In the genomic region with DNA sequence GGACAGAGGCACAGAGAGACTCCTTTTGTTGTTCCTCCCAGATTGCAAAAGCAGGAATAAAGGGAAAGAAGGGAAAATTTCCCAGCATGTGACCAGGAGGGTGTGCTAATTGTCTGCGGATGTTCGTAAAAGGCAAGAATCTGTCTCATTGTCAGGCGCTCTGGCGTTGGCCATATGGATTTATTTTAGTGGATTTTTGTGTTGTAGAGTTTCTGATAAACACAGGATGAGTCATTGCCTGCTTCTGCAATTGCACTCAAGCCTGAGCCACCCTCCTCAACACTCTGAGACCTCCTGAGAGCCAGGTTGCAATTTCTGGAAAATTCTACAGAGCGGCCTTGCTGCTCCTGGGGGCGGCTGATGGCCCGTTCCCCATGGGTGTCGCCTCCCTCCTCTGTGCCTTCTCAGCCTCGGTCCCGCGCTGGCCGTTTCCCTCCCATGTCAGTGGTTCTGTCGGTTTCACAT, we compare ENCODE assay signal across 15 cellular contexts.
DNase-seq lines count a peak whose midpoint lies in the region; ATAC-seq, FAIRE-seq and TF ChIP-seq lines count a peak whose summit lies in the region.
"Had no signal": no experiment of that assay in that cellular context is flagged by ENCODE, and none has a peak within 500 bp of the region (broad histone marks: within the 10 kb centered on the region; RNA-seq: fewer than 3 reads in every experiment).

No MANE protein-coding gene starts in this region.

- H3K4me2 ChIP-seq in K562 (ENCODE audit: insufficient read depth, low read length) = 0 out of 2 replicates have a peak overlapping the region, but pooled peaks have one; percentile 40

- no peaks in the 10 kb centered on the region for H4K20me1 ChIP-seq in K562 (replicated peaks; ENCODE audit: control insufficient read depth, insufficient read depth, low read length)

- DNase-seq in right atrium auricular region (ENCODE audit: low spot score) (peak; percentile 60), cardiac septum (ENCODE audit: low spot score) (no peak), K562 (ENCODE audit: extremely low read depth in 1 of 4, low spot score in 3 of 4) (peak in 1 of 4 experiments; percentile 40), left lung (peak in 1 of 2 donors; percentile 41), NCI-H510A treated with DMSO at 0.1 percent for 48 hours (lab: John Stamatoyannopoulos, UW) (no peak), NCI-H82 (lab: John Stamatoyannopoulos, UW) (no peak)
- DNase-seq: activated CD4-positive, alpha-beta T cell treated with anti-CD3 and anti-CD28 coated beads for 36 hours; activated naive CD4-positive, alpha-beta T cell treated with anti-CD3 and anti-CD28 coated beads for 36 hours; BE2C; immature natural killer cell; nucleus accumbens; stimulated activated CD4-positive, alpha-beta T cell treated with anti-CD3 and anti-CD28 coated beads, Interleukin-2, amount 100 ng/mL, for 48 hours; testis had no signal

- H3K9me3 ChIP-seq in right atrium auricular region (no peaks in the 10 kb centered on the region), K562 (replicated peaks; ENCODE audit: control insufficient read depth, insufficient read depth, low read depth, low read length) (no peaks in the 10 kb centered on the region; the same call in 1 of the 2 replicates), left lung (no peaks in the 10 kb centered on the region)
- H3K9me3 ChIP-seq: BE2C, testis had no signal

- TF ChIP-seq POLR2A in K562 (conservative IDR thresholded peaks at IDR 0.05) = no peak

- intact Hi-C loops in cardiac septum (cut with DNase I) (no loop called here), K562 (cut with micrococcal nuclease) (no loop called here), left lung (cut with DNase I) (no loop called here)

- FAIRE-seq in K562 (lab: Jason Lieb, UNC) = peak; percentile 74

- CTCF ChIA-PET in K562 (lab: Yijun Ruan, JAX; ENCODE audit: low intra/inter-chr PET ratio) = interaction anchor here (1.3 kb wide), 1 partner anchor 201 kb away, joined by 3 read pairs; no protein-coding TSS in a partner anchor

- H3K79me2 ChIP-seq in K562 (ENCODE audit: control insufficient read depth, insufficient read depth, low read length) = no peaks in the 10 kb centered on the region

- no peaks in the 10 kb centered on the region for H3K9me1 ChIP-seq in K562 (ENCODE audit: control insufficient read depth, insufficient read depth, low read length)

- H3K27ac ChIP-seq in right atrium auricular region (no peak overlapping the region), K562 (ENCODE audit: extremely low read depth, low read depth, low read length) (no peak overlapping the region), left lung (no peak overlapping the region)
- H3K27ac ChIP-seq: testis had no signal

- TF ChIP-seq EP300 in K562 (IDR thresholded peaks at IDR 0.05; ENCODE audit: low read length) = no peak

- H3K27me3 ChIP-seq in right atrium auricular region (no peaks in the 10 kb centered on the region), K562 (ENCODE audit: control insufficient read depth in 2 of 2, insufficient read depth in 2 of 2, low read length in 2 of 2) (no peaks in the 10 kb centered on the region), left lung (no peaks in the 10 kb centered on the region)
- H3K27me3 ChIP-seq: BE2C, testis had no signal

- peak; percentile 71 for ATAC-seq in K562
- ATAC-seq in left lung = peak; percentile 68
- ATAC-seq in HG02642 (IDR thresholded peaks at IDR 0.05; ENCODE audit: poor library complexity, unreplicated experiment) = no peak
- no peak for ATAC-seq in HG03378 (IDR thresholded peaks at IDR 0.05; ENCODE audit: unreplicated experiment)
- ATAC-seq: activated CD4-positive, alpha-beta T cell treated with anti-CD3 and anti-CD28 coated beads for 36 hours had no signal

- H3K9ac ChIP-seq in K562 (ENCODE audit: insufficient read depth in 1 of 2, low read depth in 2 of 2, low read length in 2 of 2) = no peak overlapping the region; a peak in 1 of 4 replicates

- peak overlapping the region; percentile 53 for H2AFZ ChIP-seq in K562 (ENCODE audit: low read depth, low read length)

- H3K36me3 ChIP-seq in right atrium auricular region (no peaks in the 10 kb centered on the region), K562 (ENCODE audit: control insufficient read depth, insufficient read depth, low read length) (no peaks in the 10 kb centered on the region), left lung (no peaks in the 10 kb centered on the region)
- H3K36me3 ChIP-seq: BE2C had no signal

- in situ Hi-C loops in K562 (cut with MboI) = no loop called here

- peak; percentile 45 to 65; a peak in 3 of 4 replicates for TF ChIP-seq RAD21 in K562 (CRISPR knock-in tag; conservative IDR thresholded peaks at IDR 0.05 in 1 of 2, IDR thresholded peaks at IDR 0.05 in 1 of 2)

- BruUV-seq in K562 (replicated peaks; lab: Mats Ljungman, UMichigan) = no TSS peak

- H3K4me1 ChIP-seq in right atrium auricular region = no peaks in the 10 kb centered on the region
- H3K4me1 ChIP-seq in K562 (replicated peaks in 1 of 2; ENCODE audit: control insufficient read depth in 2 of 2, insufficient read depth in 2 of 2, low read length in 2 of 2) = peaks cover 4 to 9% of the 10 kb centered on the region in 2 experiments; a peak in 4 of 5 replicates
- no peaks in the 10 kb centered on the region for H3K4me1 ChIP-seq in left lung
- H3K4me1 ChIP-seq: BE2C, testis had no signal

- TF ChIP-seq CTCF in right atrium auricular region (IDR thresholded peaks at IDR 0.05) = no peak
- TF ChIP-seq CTCF in K562 (IDR thresholded peaks at IDR 0.05 in 2 of 3, conservative IDR thresholded peaks at IDR 0.05 in 1 of 3; ENCODE audit: insufficient read depth in 2 of 3, low read depth in 1 of 3, low read length in 3 of 3) = peak in 1 of 3 experiments; percentile 48; a peak in 2 of 6 replicates
- no peak for TF ChIP-seq CTCF in left lung (IDR thresholded peaks at IDR 0.05)

- POLR2A ChIA-PET in K562 (lab: Yijun Ruan, JAX) = no interaction called here

- H3K4me3 ChIP-seq in right atrium auricular region (no peak overlapping the region), K562 (no peak overlapping the region), left lung (no peak overlapping the region)
- H3K4me3 ChIP-seq: testis had no signal

- 15% methylated on average over 13 of the region's 13 CpGs for WGBS in K562 (ENCODE audit: insufficient coverage, low coverage, missing lambda C conversion rate)

TF ChIP-seq in K562, 482 proteins besides CTCF, POLR2A, EP300 and RAD21 (continues in another document):
- TF ChIP-seq JUN (IDR thresholded peaks at IDR 0.05; ENCODE audit: borderline replicate concordance, low read depth, low read length) = peak; percentile 89
- TF ChIP-seq JUN (CRISPR knock-in tag; IDR thresholded peaks at IDR 0.05; ENCODE audit: borderline replicate concordance) = no peak
- no peak for TF ChIP-seq KAT7 (CRISPR knock-in tag; IDR thresholded peaks at IDR 0.05; ENCODE audit: borderline replicate concordance)
- TF ChIP-seq BHLHE40 (IDR thresholded peaks at IDR 0.05; ENCODE audit: low read length) = peak; percentile 19; the same call in 1 of the 2 replicates
- no peak for TF ChIP-seq STAT5B (CRISPR knock-in tag; IDR thresholded peaks at IDR 0.05)
- TF ChIP-seq JUNB (CRISPR knock-in tag; conservative IDR thresholded peaks at IDR 0.05) = peak; percentile 18; the same call in 1 of the 2 replicates
- no peak for TF ChIP-seq KDM5B (IDR thresholded peaks at IDR 0.05; ENCODE audit: insufficient replicate concordance, low read depth, low read length)
- TF ChIP-seq, protein P1, sequence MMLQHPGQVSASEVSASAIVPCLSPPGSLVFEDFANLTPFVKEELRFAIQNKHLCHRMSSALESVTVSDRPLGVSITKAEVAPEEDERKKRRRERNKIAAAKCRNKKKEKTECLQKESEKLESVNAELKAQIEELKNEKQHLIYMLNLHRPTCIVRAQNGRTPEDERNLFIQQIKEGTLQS (IDR thresholded peaks at IDR 0.05) = peak; percentile 94
- TF ChIP-seq, protein P1 (CRISPR knock-in tag; conservative IDR thresholded peaks at IDR 0.05) = peak; percentile 66; the same call in 1 of the 2 replicates
- peak; percentile 35; the same call in 1 of the 2 replicates for TF ChIP-seq DPF2 (IDR thresholded peaks at IDR 0.05)
- TF ChIP-seq, protein P2, sequence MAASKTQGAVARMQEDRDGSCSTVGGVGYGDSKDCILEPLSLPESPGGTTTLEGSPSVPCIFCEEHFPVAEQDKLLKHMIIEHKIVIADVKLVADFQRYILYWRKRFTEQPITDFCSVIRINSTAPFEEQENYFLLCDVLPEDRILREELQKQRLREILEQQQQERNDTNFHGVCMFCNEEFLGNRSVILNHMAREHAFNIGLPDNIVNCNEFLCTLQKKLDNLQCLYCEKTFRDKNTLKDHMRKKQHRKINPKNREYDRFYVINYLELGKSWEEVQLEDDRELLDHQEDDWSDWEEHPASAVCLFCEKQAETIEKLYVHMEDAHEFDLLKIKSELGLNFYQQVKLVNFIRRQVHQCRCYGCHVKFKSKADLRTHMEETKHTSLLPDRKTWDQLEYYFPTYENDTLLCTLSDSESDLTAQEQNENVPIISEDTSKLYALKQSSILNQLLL (CRISPR knock-in tag; IDR thresholded peaks at IDR 0.05; ENCODE audit: borderline replicate concordance) = no peak
- peak; percentile 56 for TF ChIP-seq FOS (IDR thresholded peaks at IDR 0.05; ENCODE audit: extremely low read depth, insufficient read length)
- TF ChIP-seq, protein P3, sequence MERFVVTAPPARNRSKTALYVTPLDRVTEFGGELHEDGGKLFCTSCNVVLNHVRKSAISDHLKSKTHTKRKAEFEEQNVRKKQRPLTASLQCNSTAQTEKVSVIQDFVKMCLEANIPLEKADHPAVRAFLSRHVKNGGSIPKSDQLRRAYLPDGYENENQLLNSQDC (CRISPR knock-in tag; IDR thresholded peaks at IDR 0.05) = no peak
- no peak for TF ChIP-seq ARID2 (IDR thresholded peaks at IDR 0.05)
- TF ChIP-seq TCFL5 (CRISPR knock-in tag; conservative IDR thresholded peaks at IDR 0.05) = no peak
- TF ChIP-seq, protein P4, sequence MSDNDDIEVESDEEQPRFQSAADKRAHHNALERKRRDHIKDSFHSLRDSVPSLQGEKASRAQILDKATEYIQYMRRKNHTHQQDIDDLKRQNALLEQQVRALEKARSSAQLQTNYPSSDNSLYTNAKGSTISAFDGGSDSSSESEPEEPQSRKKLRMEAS (CRISPR knock-in tag; IDR thresholded peaks at IDR 0.05) = peak; percentile 27; the same call in 1 of the 2 replicates

Comparison
In these comparisons a context has a peak if more than half of its experiments do, and no peak if none do; other contexts are left out.
1. ATAC-seq: peak in K562 (single experiment) and left lung (single experiment); none in HG02642 (single experiment) and HG03378 (single experiment).